Comparison of ENCODE assay signal across 8 cellular contexts in genomic region chr22:41910599-41911291, GRCh38. TPM values are rescaled to one million over a fixed set of nuclear protein-coding genes. Genes with fewer than 3 reads are reported as not detected.
DNase-seq lines count a peak whose midpoint lies in the region; ATAC-seq and TF ChIP-seq lines count a peak whose summit lies in the region.

No MANE protein-coding gene starts in this region.

- no peaks in the 10 kb centered on the region for H4K20me1 ChIP-seq in fibroblast of lung (ENCODE audit: control insufficient read depth, extremely low read depth, insufficient read depth, low read length)

- peaks cover 5% of the 10 kb centered on the region for H3K36me3 Mint-ChIP-seq in osteocyte (ENCODE audit: unreplicated experiment)

- no peaks in the 10 kb centered on the region for H3K9me3 Mint-ChIP-seq in osteocyte (ENCODE audit: unreplicated experiment)

- TF ChIP-seq CTCF in fibroblast of lung (conservative IDR thresholded peaks at IDR 0.05 in 1 of 2, IDR thresholded peaks at IDR 0.05 in 1 of 2; ENCODE audit: low read depth in 1 of 2, low read length in 2 of 2) (no peak), osteocyte (IDR thresholded peaks at IDR 0.05) (no peak)

- H3K27ac Mint-ChIP-seq in osteocyte (ENCODE audit: unreplicated experiment), result no peak overlapping the region

- peak overlapping the region; percentile 4 for H3K9ac ChIP-seq in fibroblast of lung (ENCODE audit: insufficient read depth, low read length)

- peaks cover 47% of the 10 kb centered on the region for H3K27me3 ChIP-seq in fibroblast of lung (ENCODE audit: control insufficient read depth, insufficient read depth, low read length)

- H2AFZ ChIP-seq in fibroblast of lung (ENCODE audit: low read length), result no peak overlapping the region

- peaks cover 28% of the 10 kb centered on the region for H3K27me3 Mint-ChIP-seq in osteocyte (ENCODE audit: unreplicated experiment)

- H3K4me3 Mint-ChIP-seq in osteocyte (ENCODE audit: unreplicated experiment), result peak overlapping the region; percentile 55

- no peaks in the 10 kb centered on the region for H3K4me1 ChIP-seq in fibroblast of lung (ENCODE audit: control insufficient read depth, extremely low read depth, insufficient read depth, low read length)

- peaks cover 6% of the 10 kb centered on the region for H3K36me3 ChIP-seq in fibroblast of lung (ENCODE audit: control insufficient read depth, insufficient read depth, low read length)

- H3K4me1 Mint-ChIP-seq in osteocyte (ENCODE audit: unreplicated experiment), result peaks cover 13% of the 10 kb centered on the region

- H3K4me2 ChIP-seq in fibroblast of lung (ENCODE audit: extremely low read depth, insufficient read depth, low read length), result peak overlapping the region; percentile 58

- no peak for ATAC-seq in GM19023 (IDR thresholded peaks at IDR 0.05; ENCODE audit: unreplicated experiment)
- no peak for ATAC-seq in HG02678 (IDR thresholded peaks at IDR 0.05; ENCODE audit: unreplicated experiment)
- ATAC-seq in HG02763 (IDR thresholded peaks at IDR 0.05; ENCODE audit: unreplicated experiment), result no peak

- no peaks in the 10 kb centered on the region for H3K79me2 ChIP-seq in fibroblast of lung (ENCODE audit: control insufficient read depth, insufficient read depth, low read length)

- H3K4me3 ChIP-seq in fibroblast of lung (replicated peaks in 1 of 4; ENCODE audit: control extremely low read depth in 1 of 4, insufficient read depth in 1 of 4, low read depth in 3 of 4, low read length in 4 of 4), result peak overlapping the region in 1 of 4 experiments; percentile 38

- DNase-seq in Daoy (ENCODE audit: low read depth) (peak; percentile 47), fibroblast of lung (ENCODE audit: low read depth in 2 of 2) (peak in 1 of 2 donors; percentile 10), osteocyte (ENCODE audit: extremely low spot score, unreplicated experiment) (no peak), NCI-H187 treated with DMSO at 0.1 percent for 48 hours (lab: John Stamatoyannopoulos, UW) (no peak)
- peak; percentile 39 to 41 for DNase-seq in activated CD4-positive, alpha-beta T cell treated with anti-CD3 and anti-CD28 coated beads for 4 hours

- no peak overlapping the region for H3K27ac ChIP-seq in fibroblast of lung (ENCODE audit: insufficient read depth, low read length)

- no peaks in the 10 kb centered on the region for H3K9me3 ChIP-seq in fibroblast of lung (ENCODE audit: control insufficient read depth, insufficient read depth, low read depth, low read length)

RNA-seq across cellular contexts. Expression of gene SHISA8, which starts 4.1 kb away (rescaled TPM):
- not detected in 2 replicates for total RNA-seq in Daoy (2014; rRNA removed; shearing (Covaris generic))
- total RNA-seq in fibroblast of lung, result not detected in 2 replicates
- not detected in 2 replicates for polyA plus RNA-seq in fibroblast of lung
- not detected in 2 replicates for polyA plus RNA-seq in fibroblast of lung (2012)
- polyA minus RNA-seq in fibroblast of lung (ENCODE audit: low replicate concordance), result not detected in 2 replicates
- not detected in 2 replicates for total RNA-seq in osteocyte

RNA-seq across cellular contexts. Expression of gene TNFRSF13C, which starts 15.9 kb away (rescaled TPM):
- total RNA-seq in Daoy (2014; rRNA removed; shearing (Covaris generic)), result 0.17 and 0.27 TPM in 2 replicates
- total RNA-seq in fibroblast of lung, result under 0.01 TPM in 2 replicates
- 0.03 and 0.15 TPM in 2 replicates for polyA plus RNA-seq in fibroblast of lung
- 0.05 and 0.09 TPM in 2 replicates for polyA plus RNA-seq in fibroblast of lung (2012)
- 0.33 TPM in 1 of 2 replicates, not detected in the other for polyA minus RNA-seq in fibroblast of lung (ENCODE audit: low replicate concordance)
- 0.18 and 0.27 TPM in 2 replicates for total RNA-seq in osteocyte

RNA-seq across cellular contexts. Expression of gene CENPM, which starts 36.2 kb away (rescaled TPM):
- total RNA-seq in Daoy (2014; rRNA removed; shearing (Covaris generic)), result 44.2 and 57.3 TPM in 2 replicates
- total RNA-seq in fibroblast of lung (0.77 and 11.6 TPM in 2 replicates), osteocyte (6.9 and 7.2 TPM in 2 replicates)
- polyA plus RNA-seq in fibroblast of lung, result 5.9 and 23.4 TPM in 2 replicates
- polyA plus RNA-seq in fibroblast of lung (2012), result 6.0 and 36.2 TPM in 2 replicates
- 10.8 and 51.3 TPM in 2 replicates for polyA minus RNA-seq in fibroblast of lung (ENCODE audit: low replicate concordance)

RNA-seq across cellular contexts. Expression of gene SEPTIN3, which starts 58.5 kb away (rescaled TPM):
- 0.74 and 0.77 TPM in 2 replicates for total RNA-seq in Daoy (2014; rRNA removed; shearing (Covaris generic))
- 0.26 and 0.33 TPM in 2 replicates for total RNA-seq in fibroblast of lung
- polyA plus RNA-seq in fibroblast of lung, result 0.05 and 0.24 TPM in 2 replicates
- 0.07 and 0.31 TPM in 2 replicates for polyA plus RNA-seq in fibroblast of lung (2012)
- 0.85 TPM in 1 of 2 replicates, not detected in the other for polyA minus RNA-seq in fibroblast of lung (ENCODE audit: low replicate concordance)
- 0.42 and 0.46 TPM in 2 replicates for total RNA-seq in osteocyte

Comparison
In these comparisons a context has a peak if more than half of its experiments do, and no peak if none do; other contexts are left out.
1. DNase-seq: peak in Daoy (single experiment) and activated CD4-positive, alpha-beta T cell treated with anti-CD3 and anti-CD28 coated beads for 4 hours (2 of 2); none in osteocyte (single experiment) and NCI-H187 treated with DMSO at 0.1 percent for 48 hours (single experiment).